Comparison of ENCODE assay signal across 19 cellular contexts in genomic region chr7:134949171-134949570, GRCh38.
"Had no signal": no experiment of that assay in that cellular context is flagged by ENCODE, and none has a peak within 500 bp of the region (broad histone marks: within the 10 kb centered on the region; RNA-seq: fewer than 3 reads in every experiment).

No MANE protein-coding gene starts in this region.

- H3K36me3 Mint-ChIP-seq: natural killer cell treated with Interleukin-12 subunit alpha and Interleukin-12 subunit beta and Interleukin-15 and Interleukin-18, amount 100 ng/mL, for 72 hours had no signal

- H3K4me1 ChIP-seq: foreskin keratinocyte, prostate gland, transverse colon had no signal

- H3K27ac ChIP-seq: foreskin keratinocyte, prostate gland, right lobe of liver, SK-N-MC had no signal

- H3K27me3 ChIP-seq: foreskin keratinocyte, right lobe of liver, transverse colon had no signal

- DNase-seq: activated CD4-positive, alpha-beta T cell treated with anti-CD3 and anti-CD28 coated beads for 4 hours; activated naive CD4-positive, alpha-beta T cell treated with Interleukin-2 at 50 U/mL for 16 hours; activated naive CD8-positive, alpha-beta T cell treated with anti-CD3 and anti-CD28 coated beads, Interleukin-2, amount 50 U/mL, for 24 hours; central memory CD4-positive, alpha-beta T cell; dermis blood vessel endothelial cell; endodermal cell; foreskin keratinocyte; head of caudate nucleus; mammary epithelial cell; nucleus accumbens; right lobe of liver; stimulated activated CD4-positive, alpha-beta T cell treated with anti-CD3 and anti-CD28 coated beads, Interleukin-4, amount 100 ng/mL, for 1 hour; stimulated activated naive CD8-positive, alpha-beta T cell treated with anti-CD3 and anti-CD28 coated beads, Interleukin-15, amount 100 ng/mL, for 72 hours; transverse colon had no signal

- H3K4me3 Mint-ChIP-seq: activated naive CD8-positive, alpha-beta T cell treated with anti-CD3 and anti-CD28 coated beads, Interleukin-2, amount 50 U/mL, for 24 hours; endodermal cell; natural killer cell treated with Interleukin-12 subunit alpha and Interleukin-12 subunit beta and Interleukin-15 and Interleukin-18, amount 100 ng/mL, for 72 hours; stimulated activated naive CD8-positive, alpha-beta T cell treated with anti-CD3 and anti-CD28 coated beads, Interleukin-15, amount 100 ng/mL, for 72 hours had no signal

- H3K9me3 Mint-ChIP-seq: activated naive CD8-positive, alpha-beta T cell treated with anti-CD3 and anti-CD28 coated beads, Interleukin-2, amount 50 U/mL, for 24 hours; endodermal cell; natural killer cell treated with Interleukin-12 subunit alpha and Interleukin-12 subunit beta and Interleukin-15 and Interleukin-18, amount 100 ng/mL, for 72 hours; stimulated activated naive CD8-positive, alpha-beta T cell treated with anti-CD3 and anti-CD28 coated beads, Interleukin-15, amount 100 ng/mL, for 72 hours had no signal

- H3K4me1 Mint-ChIP-seq: endodermal cell had no signal

- H3K27ac Mint-ChIP-seq: activated naive CD8-positive, alpha-beta T cell treated with anti-CD3 and anti-CD28 coated beads, Interleukin-2, amount 50 U/mL, for 24 hours; endodermal cell; natural killer cell treated with Interleukin-12 subunit alpha and Interleukin-12 subunit beta and Interleukin-15 and Interleukin-18, amount 100 ng/mL, for 72 hours; stimulated activated naive CD8-positive, alpha-beta T cell treated with anti-CD3 and anti-CD28 coated beads, Interleukin-15, amount 100 ng/mL, for 72 hours had no signal

- ATAC-seq: activated naive CD8-positive, alpha-beta T cell treated with anti-CD3 and anti-CD28 coated beads, Interleukin-2, amount 50 U/mL, for 24 hours; foreskin keratinocyte; left lobe of liver; natural killer cell treated with Interleukin-12 subunit alpha and Interleukin-12 subunit beta and Interleukin-15 and Interleukin-18, amount 100 ng/mL, for 72 hours; right lobe of liver; stimulated activated naive CD8-positive, alpha-beta T cell treated with anti-CD3 and anti-CD28 coated beads, Interleukin-15, amount 100 ng/mL, for 72 hours had no signal

- H3K4me3 ChIP-seq: prostate gland, right lobe of liver, SK-N-MC, transverse colon had no signal

- FAIRE-seq: islet of Langerhans had no signal

- H3K27me3 Mint-ChIP-seq: activated naive CD8-positive, alpha-beta T cell treated with anti-CD3 and anti-CD28 coated beads, Interleukin-2, amount 50 U/mL, for 24 hours; stimulated activated naive CD8-positive, alpha-beta T cell treated with anti-CD3 and anti-CD28 coated beads, Interleukin-15, amount 100 ng/mL, for 72 hours had no signal

- H3K9me3 ChIP-seq: prostate gland, right lobe of liver, transverse colon had no signal
